In the genomic region with DNA sequence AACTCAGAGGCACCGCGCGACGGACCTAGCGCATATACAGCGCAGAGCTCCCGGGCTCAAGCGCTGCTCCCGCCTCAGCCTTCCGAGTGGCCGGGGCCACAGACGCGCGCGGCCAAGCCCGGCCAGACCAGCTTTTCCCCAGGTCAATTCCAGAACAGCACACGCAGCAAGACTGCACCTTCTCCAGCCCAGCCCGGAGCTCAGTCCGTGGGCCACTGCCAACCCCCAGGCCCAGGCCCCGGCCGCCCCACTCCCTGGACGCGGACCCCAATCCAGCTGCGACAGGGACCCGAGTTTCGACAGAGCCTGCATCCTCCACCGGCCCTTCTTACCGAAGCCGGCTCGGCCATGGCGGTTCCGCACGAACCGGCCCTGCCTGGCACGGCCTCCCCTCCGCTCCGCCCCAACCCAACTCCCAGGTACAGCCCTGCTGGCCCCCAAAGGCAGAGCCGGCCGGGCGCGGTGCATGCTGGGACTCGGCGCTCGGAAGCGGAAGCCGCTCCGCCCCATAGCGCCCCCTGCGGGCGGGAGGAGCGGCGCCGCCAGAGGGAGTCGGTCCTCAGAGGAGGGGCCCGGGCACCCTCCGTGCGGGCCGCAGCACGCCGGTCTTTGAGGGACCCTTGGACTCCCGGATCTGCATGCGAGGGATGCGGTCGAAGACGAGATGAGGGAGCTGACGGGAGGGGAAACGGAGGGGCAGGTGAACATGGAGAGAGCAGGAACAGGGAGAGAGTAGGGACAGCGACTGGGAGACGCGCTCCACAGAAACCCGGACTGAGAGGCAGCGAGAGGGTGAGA, we compare ENCODE assay signal across 8 cellular contexts. TPM values are rescaled to one million over a fixed set of nuclear protein-coding genes. Genes with fewer than 3 reads are reported as not detected.
A peak's percentile ranks its signal among the peaks of the same experiment; 100 is the strongest.
DNase-seq lines count a peak whose midpoint lies in the region; ATAC-seq, FAIRE-seq and TF ChIP-seq lines count a peak whose summit lies in the region.

A gene with protein sequence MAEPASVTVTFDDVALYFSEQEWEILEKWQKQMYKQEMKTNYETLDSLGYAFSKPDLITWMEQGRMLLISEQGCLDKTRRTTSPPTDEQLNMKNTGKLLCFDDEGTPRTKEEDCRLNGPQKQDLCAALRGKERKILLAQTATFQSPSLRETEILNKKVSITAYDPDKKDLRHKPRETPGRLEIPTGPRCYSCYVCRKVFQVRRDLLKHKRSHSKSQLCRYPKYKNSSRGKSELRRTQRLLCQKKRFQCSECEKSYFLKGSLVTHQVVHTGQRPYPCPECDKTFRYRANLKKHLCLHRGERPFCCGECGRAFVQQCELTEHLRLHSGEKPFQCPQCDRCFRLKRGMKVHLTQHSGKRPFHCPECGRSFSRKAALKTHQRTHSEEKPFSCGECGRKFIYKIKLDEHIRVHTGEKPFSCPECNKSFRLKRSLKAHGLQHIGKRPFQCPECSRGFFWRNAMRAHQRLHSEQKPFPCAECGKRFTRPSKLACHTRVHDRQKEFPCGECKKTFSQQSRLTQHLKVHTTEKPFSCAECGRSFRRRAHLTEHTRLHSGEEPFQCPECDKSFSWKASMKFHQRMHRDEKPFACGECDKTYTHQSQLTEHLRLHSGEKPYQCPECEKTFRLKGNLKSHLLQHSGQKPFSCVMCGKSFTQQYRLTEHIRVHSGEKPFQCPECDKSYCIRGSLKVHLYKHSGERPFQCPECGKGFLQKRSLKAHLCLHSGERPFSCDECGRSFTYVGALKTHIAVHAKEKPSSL (minus strand): TSS at position 461 of the 798 bp plus-strand sequence. CDS start 111 bp downstream, at position 350.

- H3K27me3 ChIP-seq in bronchial epithelial cell (ENCODE audit: control insufficient read depth, insufficient read depth, low read length) = no peaks in the 10 kb centered on the region

- ATAC-seq in GM18873 (IDR thresholded peaks at IDR 0.05; ENCODE audit: low FRiP score, unreplicated experiment) (peak; percentile 60), HG03135 (IDR thresholded peaks at IDR 0.05; ENCODE audit: unreplicated experiment) (peak; percentile 78)

- DNase-seq in AG08395 (ENCODE audit: low spot score) = peak; percentile 96
- peak; percentile 87 for DNase-seq in NCI-H2171 treated with DMSO at 0.1 percent for 48 hours (lab: John Stamatoyannopoulos, UW)
- DNase-seq in bronchial epithelial cell (ENCODE audit: low read depth) = peak; percentile 76
- DNase-seq in iris pigment epithelial cell (ENCODE audit: low read depth) = peak; percentile 88
- peak; percentile 96 for DNase-seq in stimulated activated CD4-positive, alpha-beta T cell treated with anti-CD3 and anti-CD28 coated beads, Interleukin-12 subunit alpha, Interleukin-12 subunit beta, amount 100 ng/mL, for 4 hours

- peaks cover 2% of the 10 kb centered on the region for H3K36me3 ChIP-seq in bronchial epithelial cell (ENCODE audit: control insufficient read depth, insufficient read depth, low read length)

- FAIRE-seq in bronchial epithelial cell (lab: Jason Lieb, UNC) = no peak

- TF ChIP-seq CTCF in WI38 (IDR thresholded peaks at IDR 0.05; ENCODE audit: low read depth, low read length) = peak; percentile 91
- TF ChIP-seq CTCF in bronchial epithelial cell (IDR thresholded peaks at IDR 0.05; ENCODE audit: insufficient read depth, low read length, severe bottlenecking) = peak; percentile 98

- H3K4me3 ChIP-seq in WI38 (ENCODE audit: low read depth, low read length) (peak within 1 kb of the TSS; percentile 91), bronchial epithelial cell (ENCODE audit: low read depth, low read length) (peak within 1 kb of the TSS; percentile 99)

RNA-seq across cellular contexts. Expression of the gene that starts here (rescaled TPM):
- total RNA-seq in bronchial epithelial cell = 3.7 TPM in 2 replicates

Comparison
In these comparisons a context has a peak if more than half of its experiments do, and no peak if none do; other contexts are left out.
1. Peak in every context shown above with its lines: DNase-seq, ATAC-seq and H3K4me3 ChIP-seq.